ENCODE assay signal across 8 cellular contexts in the genomic region with DNA sequence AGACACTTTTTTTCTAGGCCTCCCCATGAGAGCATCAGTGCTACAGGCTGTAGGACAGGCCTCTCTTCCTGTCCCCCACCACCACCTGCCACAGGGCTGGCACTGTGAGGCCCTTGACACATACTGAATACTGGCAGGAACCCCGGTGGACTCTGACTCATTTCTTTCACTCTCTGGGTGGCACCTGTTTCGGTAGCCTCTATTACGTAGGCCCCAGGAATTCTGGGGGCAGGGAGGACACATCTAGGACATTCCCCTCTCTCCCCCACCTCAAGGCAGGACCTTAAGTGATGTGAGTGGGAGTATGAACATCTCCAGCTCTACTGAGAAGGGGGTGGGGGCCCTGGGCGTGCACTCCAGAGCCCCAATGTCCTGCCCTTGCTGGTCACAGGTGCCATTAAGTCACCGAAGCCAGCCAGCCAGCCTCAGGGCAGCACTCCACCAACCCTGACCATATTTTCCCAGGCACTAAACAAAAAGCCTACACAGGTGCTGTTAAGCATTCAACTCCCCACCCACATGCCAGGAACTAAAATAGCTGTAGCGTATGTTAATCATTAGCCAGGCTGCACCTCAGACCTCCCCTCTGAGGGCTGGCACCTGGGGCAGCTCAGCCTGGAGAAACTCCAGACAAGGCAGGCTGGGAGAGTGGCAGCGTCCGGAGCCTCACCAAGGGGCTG. TPM values are rescaled to one million over a fixed set of nuclear protein-coding genes. Genes with fewer than 3 reads are reported as not detected.
DNase-seq lines count a peak whose midpoint lies in the region; ATAC-seq, FAIRE-seq and TF ChIP-seq lines count a peak whose summit lies in the region.

No MANE protein-coding gene starts in this region.

- CTCF ChIA-PET in PC-9 (lab: Charles Lee), result interaction anchor here (0.9 kb wide), 1 partner anchor 26 kb away, joined by 3 read pairs; no protein-coding TSS in a partner anchor

- H2AFZ ChIP-seq in PC-9, result no peak overlapping the region
- no peak overlapping the region for H2AFZ ChIP-seq in keratinocyte (ENCODE audit: control insufficient read depth, low read length)

- H3K4me1 ChIP-seq in PC-9 (replicated peaks; ENCODE audit: insufficient read depth) (peaks cover 86% of the 10 kb centered on the region), keratinocyte (ENCODE audit: control insufficient read depth, extremely low read depth, insufficient read depth, low read length) (peaks cover 20% of the 10 kb centered on the region)

- H3K27me3 ChIP-seq in PC-9 (ENCODE audit: insufficient read depth, low read depth), result no peaks in the 10 kb centered on the region
- H3K27me3 ChIP-seq in keratinocyte (ENCODE audit: control insufficient read depth, extremely low read depth, insufficient read depth, low read length), result no peaks in the 10 kb centered on the region

- peak; percentile 78 for ATAC-seq in GM18861 (IDR thresholded peaks at IDR 0.05; ENCODE audit: unreplicated experiment)
- ATAC-seq in HG02938 (IDR thresholded peaks at IDR 0.05; ENCODE audit: unreplicated experiment), result peak; percentile 79

- H3K4me2 ChIP-seq in PC-9 (peak overlapping the region; percentile 76), keratinocyte (ENCODE audit: control insufficient read depth, extremely low read depth, insufficient read depth, low read depth, low read length) (peak overlapping the region; percentile 6)

- H3K36me3 ChIP-seq in PC-9 (ENCODE audit: low read depth) (peaks cover 41% of the 10 kb centered on the region), keratinocyte (ENCODE audit: control insufficient read depth in 2 of 2, extremely low read depth in 1 of 2, insufficient read depth in 2 of 2, low read length in 2 of 2) (peaks cover 4 to 8% of the 10 kb centered on the region in 2 experiments)

- H3K4me3 ChIP-seq in PC-9 (peak overlapping the region; percentile 25; the same call in 1 of the 2 replicates), keratinocyte (ENCODE audit: control insufficient read depth in 2 of 3, extremely low read depth in 1 of 3, insufficient read depth in 2 of 3, low read depth in 1 of 3, low read length in 3 of 3) (no peak overlapping the region)

- DNase-seq in PC-9 (peak; percentile 92 to 99), keratinocyte (ENCODE audit: low read depth, low spot score) (peak; percentile 53), inferior parietal cortex (ENCODE audit: extremely low spot score) (no peak), NCI-H187 (lab: John Stamatoyannopoulos, UW) (no peak)
- peak; percentile 64 for DNase-seq in activated naive CD4-positive, alpha-beta T cell treated with anti-CD3 and anti-CD28 coated beads, Interleukin-2, amount 50 U/mL, for 16 hours
- peak; percentile 41 to 50 for DNase-seq in stimulated activated CD8-positive, alpha-beta memory T cell treated with anti-CD3 and anti-CD28 coated beads, Interleukin-2, amount 100 ng/mL, for 1 hour (ENCODE audit: low read depth in 2 of 2)

- no peaks in the 10 kb centered on the region for H3K9me1 ChIP-seq in keratinocyte (ENCODE audit: control insufficient read depth, extremely low read depth, insufficient read depth, low read length)

- dilution Hi-C loops in keratinocyte (cut with MboI; ENCODE audit: extremely low pct_ligation_motif_present, low sequenced_read_pairs), result no loop called here

- 0 out of 2 replicates have a peak, but pooled peaks cover 7% of the 10 kb centered on the region for H3K9me3 ChIP-seq in PC-9 (ENCODE audit: insufficient read depth, low read depth)
- peaks cover 1% of the 10 kb centered on the region for H3K9me3 ChIP-seq in keratinocyte (ENCODE audit: control insufficient read depth, low read depth, low read length)

- H4K20me1 ChIP-seq in PC-9 (ENCODE audit: insufficient read depth) (peaks cover 43% of the 10 kb centered on the region), keratinocyte (ENCODE audit: control insufficient read depth, extremely low read depth, insufficient read depth, low read length) (peaks cover 23% of the 10 kb centered on the region)

- H3K9me2 ChIP-seq in PC-9 (ENCODE audit: insufficient read depth), result no peaks in the 10 kb centered on the region

- peak overlapping the region; percentile 6 for H3K9ac ChIP-seq in keratinocyte (ENCODE audit: control insufficient read depth, extremely low read depth, insufficient read depth, low read length)

- no peak for FAIRE-seq in keratinocyte (lab: Jason Lieb, UNC)

- TF ChIP-seq CTCF in PC-9 (conservative IDR thresholded peaks at IDR 0.05), result no peak
- TF ChIP-seq CTCF in keratinocyte (optimal IDR thresholded peaks at IDR 0.05 in 1 of 3, IDR thresholded peaks at IDR 0.05 in 1 of 3, conservative IDR thresholded peaks at IDR 0.05 in 1 of 3; ENCODE audit: extremely low read depth in 1 of 3, insufficient read depth in 2 of 3, low read length in 3 of 3), result no peak

- H3K79me2 ChIP-seq in PC-9 (ENCODE audit: low read depth), result peaks cover 96% of the 10 kb centered on the region
- peaks cover 92% of the 10 kb centered on the region for H3K79me2 ChIP-seq in keratinocyte (ENCODE audit: control insufficient read depth, insufficient read depth, low read length)

- POLR2A ChIA-PET in PC-9 (lab: Charles Lee; ENCODE audit: unreplicated experiment), result interaction anchor here (0.6 to 0.9 kb wide), 5 partner anchors 8 to 117 kb away, joined by 3 to 16 read pairs (median 4); no protein-coding TSS in a partner anchor

- H3F3A ChIP-seq in PC-9 (ENCODE audit: insufficient read depth, low read depth), result peaks cover 62% of the 10 kb centered on the region

- H3K27ac ChIP-seq in PC-9 (peak overlapping the region; percentile 93), keratinocyte (ENCODE audit: control insufficient read depth, insufficient read depth, low read length) (peak overlapping the region; percentile 31)

- no TSS peak for BruUV-seq in PC-9 (replicated peaks; lab: Mats Ljungman, UMichigan)

- intact Hi-C loops in PC-9 (cut with micrococcal nuclease; ENCODE audit: unreplicated experiment), result no loop called here

RNA-seq across cellular contexts. Expression of gene ANXA11, which starts 8.9 kb away (rescaled TPM):
- total RNA-seq in PC-9 (2021), result 287 and 318 TPM in 2 replicates
- 69.7 to 97.9 TPM (median 93.9 TPM) in 3 replicates for polyA plus RNA-seq in keratinocyte
- 91.9 TPM for polyA plus RNA-seq in keratinocyte (2011; ENCODE audit: low read depth)
- polyA plus RNA-seq in keratinocyte (2011; cell fraction: cytosol; rRNA removed), result 74.0 and 78.2 TPM in 2 replicates
- 57.5 and 68.2 TPM in 2 replicates for polyA plus RNA-seq in keratinocyte (2011; cell fraction: nucleus; rRNA removed)
- 208 and 241 TPM in 2 replicates for polyA plus RNA-seq in keratinocyte (2012; ENCODE audit: low replicate concordance)
- 70.1 to 90.2 TPM (median 79.3 TPM) in 3 replicates for polyA minus RNA-seq in keratinocyte
- polyA minus RNA-seq in keratinocyte (2011; cell fraction: cytosol; rRNA and poly(A)+ RNA removed), result 112 TPM
- 30.8 and 36.9 TPM in 2 replicates for polyA minus RNA-seq in keratinocyte (2011; cell fraction: nucleus; rRNA and poly(A)+ RNA removed)

Comparison
In these comparisons a context has a peak if more than half of its experiments do, and no peak if none do; other contexts are left out.
1. DNase-seq: peak in PC-9 (2 of 2), activated naive CD4-positive, alpha-beta T cell treated with anti-CD3 and anti-CD28 coated beads, Interleukin-2, amount 50 U/mL, for 16 hours (single experiment), keratinocyte (single experiment) and stimulated activated CD8-positive, alpha-beta memory T cell treated with anti-CD3 and anti-CD28 coated beads, Interleukin-2, amount 100 ng/mL, for 1 hour (2 of 2); none in inferior parietal cortex (single experiment) and NCI-H187 (0 of 2).